ENCODE assay signal across 8 cellular contexts in genomic region chr7:80659120-80660055, GRCh38. TPM values are rescaled to one million over a fixed set of nuclear protein-coding genes. Genes with fewer than 3 reads are reported as not detected.
DNase-seq lines count a peak whose midpoint lies in the region; ATAC-seq and TF ChIP-seq lines count a peak whose summit lies in the region.

No MANE protein-coding gene starts in this region.

- H3K4me1 ChIP-seq in Caco-2 (no peaks in the 10 kb centered on the region), body of pancreas (no peaks in the 10 kb centered on the region), liver (ENCODE audit: control insufficient read depth in 4 of 4, insufficient read depth in 4 of 4, low read length in 3 of 4) (peaks cover 0 to 14% (median 2%) of the 10 kb centered on the region in 4 donors)

- H3K27ac ChIP-seq in body of pancreas: no peak overlapping the region
- no peak overlapping the region for H3K27ac ChIP-seq in liver (ENCODE audit: low read depth in 1 of 2, low read length in 2 of 2)

- H3K27me3 ChIP-seq in Caco-2 (replicated peaks; ENCODE audit: control insufficient read depth, insufficient read depth, low read length): no peaks in the 10 kb centered on the region
- H3K27me3 ChIP-seq in body of pancreas: no peaks in the 10 kb centered on the region
- H3K27me3 ChIP-seq in liver (ENCODE audit: control insufficient read depth in 4 of 4, insufficient read depth in 4 of 4, low read length in 3 of 4): no peaks in the 10 kb centered on the region

- no peaks in the 10 kb centered on the region for H3K36me3 ChIP-seq in Caco-2 (ENCODE audit: control insufficient read depth, insufficient read depth, low read length)
- no peaks in the 10 kb centered on the region for H3K36me3 ChIP-seq in body of pancreas (replicated peaks in 1 of 2; ENCODE audit: insufficient read depth in 1 of 2, low read depth in 2 of 2)
- H3K36me3 ChIP-seq in liver (ENCODE audit: control insufficient read depth in 4 of 4, insufficient read depth in 3 of 4, low read depth in 1 of 4, low read length in 3 of 4): no peaks in the 10 kb centered on the region

- H3K36me3 Mint-ChIP-seq in Caco-2 (ENCODE audit: insufficient read depth, unreplicated experiment): no peaks in the 10 kb centered on the region

- DNase-seq in Caco-2 (no peak), NCI-H1694 (lab: John Stamatoyannopoulos, UW) (peak; percentile 56), body of pancreas (no peak)
- DNase-seq in stimulated activated CD8-positive, alpha-beta memory T cell treated with anti-CD3 and anti-CD28 coated beads, Interleukin-4, amount 100 ng/mL, for 48 hours: no peak

- peak; percentile 89 to 92 for TF ChIP-seq RAD21 in liver (IDR thresholded peaks at IDR 0.05)

- TF ChIP-seq CTCF in Caco-2 (IDR thresholded peaks at IDR 0.05; ENCODE audit: insufficient read depth in 1 of 2, low read depth in 1 of 2, low read length in 1 of 2, severe bottlenecking in 1 of 2, unreplicated experiment in 1 of 2) (peak; percentile 25 to 43), body of pancreas (IDR thresholded peaks at IDR 0.05) (peak; percentile 50 to 78 (median 76)), liver (IDR thresholded peaks at IDR 0.05; ENCODE audit: low read depth, low read length, missing input control) (peak; percentile 70)

- peaks cover 13% of the 10 kb centered on the region for H3K27me3 Mint-ChIP-seq in Caco-2 (ENCODE audit: insufficient read depth, unreplicated experiment)

- H3K4me3 ChIP-seq in Caco-2 (ENCODE audit: low read depth, low read length) (no peak overlapping the region), body of pancreas (no peak overlapping the region), liver (ENCODE audit: low read depth in 1 of 3, low read length in 3 of 3) (no peak overlapping the region)

- no peaks in the 10 kb centered on the region for H3K9me3 Mint-ChIP-seq in Caco-2 (ENCODE audit: unreplicated experiment)

- no peak overlapping the region for H3K9ac ChIP-seq in liver (ENCODE audit: low read depth in 1 of 2, low read length in 2 of 2)

- no peak overlapping the region for H3K4me3 Mint-ChIP-seq in Caco-2 (ENCODE audit: unreplicated experiment)

- H3K9me3 ChIP-seq in Caco-2: no peaks in the 10 kb centered on the region
- no peaks in the 10 kb centered on the region for H3K9me3 ChIP-seq in body of pancreas
- no peaks in the 10 kb centered on the region for H3K9me3 ChIP-seq in liver (ENCODE audit: control insufficient read depth in 4 of 4, low read length in 3 of 4)

- CTCF ChIA-PET in Caco-2 (lab: Charles Lee): no interaction called here

- 2 to 3% methylated on average over 3 of the region's 3 CpGs for WGBS in body of pancreas, 2 donors
- WGBS in liver: 4% methylated on average over 3 of the region's 3 CpGs

- BruUV-seq in Caco-2 (replicated peaks; lab: Mats Ljungman, UMichigan): no TSS peak

- H3K27ac Mint-ChIP-seq in Caco-2 (ENCODE audit: unreplicated experiment): no peak overlapping the region

- no peaks in the 10 kb centered on the region for H3K4me1 Mint-ChIP-seq in Caco-2 (ENCODE audit: low read depth, unreplicated experiment)

- no peak for TF ChIP-seq POLR2A in body of pancreas (IDR thresholded peaks at IDR 0.05)

- POLR2A ChIA-PET in Caco-2 (lab: Charles Lee): no interaction called here

- intact Hi-C loops in Caco-2 (cut with micrococcal nuclease; ENCODE audit: unreplicated experiment): loop anchor here (1.0 to 5.0 kb wide), 3 partner anchors 147 to 527 kb away; partner anchors contain the start of genes GNAI1 and GNAT3
- intact Hi-C loops in body of pancreas (cut with DNase I): loop anchor here (5.0 kb wide), 1 partner anchor 232 kb away; no protein-coding TSS in a partner anchor

- ATAC-seq in GM21515 (IDR thresholded peaks at IDR 0.05; ENCODE audit: unreplicated experiment) (peak; percentile 56), body of pancreas (no peak), GM19397 (IDR thresholded peaks at IDR 0.05; ENCODE audit: unreplicated experiment) (no peak), GM21381 (IDR thresholded peaks at IDR 0.05; ENCODE audit: unreplicated experiment) (no peak)

TF ChIP-seq in liver, 16 proteins besides CTCF, POLR2A, EP300 and RAD21:
- TF ChIP-seq NR2F2 (IDR thresholded peaks at IDR 0.05): no peak
- no peak for TF ChIP-seq TAF1 (conservative IDR thresholded peaks at IDR 0.05)
- TF ChIP-seq EGR1 (IDR thresholded peaks at IDR 0.05; ENCODE audit: low read depth in 2 of 2): no peak
- TF ChIP-seq GABPA (IDR thresholded peaks at IDR 0.05 in 1 of 2, conservative IDR thresholded peaks at IDR 0.05 in 1 of 2): no peak
- no peak for TF ChIP-seq YY1 (IDR thresholded peaks at IDR 0.05)
- no peak for TF ChIP-seq RXRA (IDR thresholded peaks at IDR 0.05)
- no peak for TF ChIP-seq ZBTB33 (IDR thresholded peaks at IDR 0.05)
- no peak for TF ChIP-seq FOXA1 (IDR thresholded peaks at IDR 0.05)
- TF ChIP-seq HNF4A (conservative IDR thresholded peaks at IDR 0.05): no peak
- TF ChIP-seq JUND (IDR thresholded peaks at IDR 0.05): no peak
- no peak for TF ChIP-seq MAX (IDR thresholded peaks at IDR 0.05)
- TF ChIP-seq HNF4G (IDR thresholded peaks at IDR 0.05): no peak
- TF ChIP-seq SP1 (IDR thresholded peaks at IDR 0.05): no peak
- TF ChIP-seq FOXA2 (IDR thresholded peaks at IDR 0.05): no peak
- TF ChIP-seq REST (IDR thresholded peaks at IDR 0.05): no peak
- no peak for TF ChIP-seq ATF3 (IDR thresholded peaks at IDR 0.05)

RNA-seq across cellular contexts. Expression of gene CD36, which starts 20.9 kb away (rescaled TPM):
- not detected in 2 replicates for total RNA-seq in Caco-2 (2022)
- 100 to 1,000 TPM in 1 of 2 donors, 10 to 100 TPM in 1; 76.0 to 120 TPM for total RNA-seq in body of pancreas
- 100 to 1,000 TPM in 1 of 2 donors, 10 to 100 TPM in 1; 68.9 to 597 TPM for total RNA-seq in liver
- 10 to 100 TPM; 21.6 to 40.1 TPM for polyA plus RNA-seq in liver

Comparison
In these comparisons a context has a peak if more than half of its experiments do, and no peak if none do; other contexts are left out.
1. RNA of gene CD36, which starts 20.9 kb away (total RNA-seq): 68.9 to 597 TPM in liver and 76.0 to 120 TPM in body of pancreas; not detected in Caco-2; every median in the first group is over 10 times any median in the second.
2. Peak in every context shown above with its lines, with median percentiles within 50 percentile points of each other: CTCF ChIP-seq.